1 cellular context compared by ENCODE assay signal in the genomic region with DNA sequence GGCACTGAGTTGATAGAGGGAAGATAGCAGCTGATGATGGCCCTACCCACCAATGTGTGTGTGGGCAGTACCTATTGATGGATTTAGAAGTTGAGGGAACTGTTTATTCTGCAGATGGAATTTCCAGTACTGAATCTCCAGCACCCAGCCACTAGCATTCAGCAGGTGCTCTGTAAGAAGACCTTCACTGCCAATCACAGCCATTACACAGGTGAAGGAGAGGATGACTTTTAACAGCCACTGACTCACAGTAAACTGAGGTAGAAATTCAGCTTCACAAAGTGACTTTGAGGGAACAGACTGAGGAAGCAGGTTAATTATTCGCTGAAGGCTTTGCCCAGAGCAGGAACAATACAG.
TF ChIP-seq lines count a peak whose summit lies in the region.

No MANE protein-coding gene starts in this region.

TF ChIP-seq in liver, 16 proteins besides CTCF, POLR2A, EP300 and RAD21 (continued from another document):
- TF ChIP-seq ZBTB33 (IDR thresholded peaks at IDR 0.05) (no peak), GABPA (IDR thresholded peaks at IDR 0.05 in 1 of 2, conservative IDR thresholded peaks at IDR 0.05 in 1 of 2) (no peak), HNF4A (conservative IDR thresholded peaks at IDR 0.05) (no peak), HNF4G (IDR thresholded peaks at IDR 0.05) (no peak), FOXA2 (IDR thresholded peaks at IDR 0.05) (no peak), MAX (IDR thresholded peaks at IDR 0.05) (no peak), EGR1 (IDR thresholded peaks at IDR 0.05; ENCODE audit: low read depth in 2 of 2) (no peak), YY1 (IDR thresholded peaks at IDR 0.05) (no peak)
- TF ChIP-seq, protein P1, sequence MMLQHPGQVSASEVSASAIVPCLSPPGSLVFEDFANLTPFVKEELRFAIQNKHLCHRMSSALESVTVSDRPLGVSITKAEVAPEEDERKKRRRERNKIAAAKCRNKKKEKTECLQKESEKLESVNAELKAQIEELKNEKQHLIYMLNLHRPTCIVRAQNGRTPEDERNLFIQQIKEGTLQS (IDR thresholded peaks at IDR 0.05): no peak
- TF ChIP-seq, protein P2, sequence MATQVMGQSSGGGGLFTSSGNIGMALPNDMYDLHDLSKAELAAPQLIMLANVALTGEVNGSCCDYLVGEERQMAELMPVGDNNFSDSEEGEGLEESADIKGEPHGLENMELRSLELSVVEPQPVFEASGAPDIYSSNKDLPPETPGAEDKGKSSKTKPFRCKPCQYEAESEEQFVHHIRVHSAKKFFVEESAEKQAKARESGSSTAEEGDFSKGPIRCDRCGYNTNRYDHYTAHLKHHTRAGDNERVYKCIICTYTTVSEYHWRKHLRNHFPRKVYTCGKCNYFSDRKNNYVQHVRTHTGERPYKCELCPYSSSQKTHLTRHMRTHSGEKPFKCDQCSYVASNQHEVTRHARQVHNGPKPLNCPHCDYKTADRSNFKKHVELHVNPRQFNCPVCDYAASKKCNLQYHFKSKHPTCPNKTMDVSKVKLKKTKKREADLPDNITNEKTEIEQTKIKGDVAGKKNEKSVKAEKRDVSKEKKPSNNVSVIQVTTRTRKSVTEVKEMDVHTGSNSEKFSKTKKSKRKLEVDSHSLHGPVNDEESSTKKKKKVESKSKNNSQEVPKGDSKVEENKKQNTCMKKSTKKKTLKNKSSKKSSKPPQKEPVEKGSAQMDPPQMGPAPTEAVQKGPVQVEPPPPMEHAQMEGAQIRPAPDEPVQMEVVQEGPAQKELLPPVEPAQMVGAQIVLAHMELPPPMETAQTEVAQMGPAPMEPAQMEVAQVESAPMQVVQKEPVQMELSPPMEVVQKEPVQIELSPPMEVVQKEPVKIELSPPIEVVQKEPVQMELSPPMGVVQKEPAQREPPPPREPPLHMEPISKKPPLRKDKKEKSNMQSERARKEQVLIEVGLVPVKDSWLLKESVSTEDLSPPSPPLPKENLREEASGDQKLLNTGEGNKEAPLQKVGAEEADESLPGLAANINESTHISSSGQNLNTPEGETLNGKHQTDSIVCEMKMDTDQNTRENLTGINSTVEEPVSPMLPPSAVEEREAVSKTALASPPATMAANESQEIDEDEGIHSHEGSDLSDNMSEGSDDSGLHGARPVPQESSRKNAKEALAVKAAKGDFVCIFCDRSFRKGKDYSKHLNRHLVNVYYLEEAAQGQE (IDR thresholded peaks at IDR 0.05): no peak
